ENCODE assay signal across 20 cellular contexts in the genomic region with DNA sequence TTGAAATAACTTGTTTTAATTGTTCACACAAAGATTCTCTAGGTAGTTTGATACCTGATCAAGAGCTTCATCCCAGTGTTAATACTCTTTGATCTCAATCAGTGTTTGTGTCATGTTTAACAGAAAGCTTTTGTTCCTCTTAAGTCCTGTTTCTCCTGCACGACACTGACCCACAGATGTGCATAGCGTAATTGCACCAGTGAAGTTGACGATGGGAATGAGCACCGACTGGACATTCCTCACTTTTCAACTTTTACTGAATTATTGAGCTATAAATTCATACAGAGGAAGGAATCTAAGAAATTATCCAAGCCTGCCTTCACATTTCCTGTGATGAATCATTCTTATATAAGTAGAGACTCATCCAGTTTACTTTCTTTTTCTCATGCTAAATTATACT.
DNase-seq lines count a peak whose midpoint lies in the region; ATAC-seq and TF ChIP-seq lines count a peak whose summit lies in the region.
"Had no signal": no experiment of that assay in that cellular context is flagged by ENCODE, and none has a peak within 500 bp of the region (broad histone marks: within the 10 kb centered on the region; RNA-seq: fewer than 3 reads in every experiment).

No MANE protein-coding gene starts in this region.

- intact Hi-C loops in IMR-90 (cut with micrococcal nuclease) = no loop called here

- no peak overlapping the region for H2AK9ac ChIP-seq in IMR-90 (replicated peaks; ENCODE audit: low read depth, low read length, poor library complexity)

- no peak overlapping the region for H3K18ac ChIP-seq in IMR-90 (ENCODE audit: low read depth, low read length)

- no peak overlapping the region for H2BK5ac ChIP-seq in IMR-90 (ENCODE audit: low read depth, low read length, poor library complexity, severe bottlenecking)

- H3K79me1 ChIP-seq in IMR-90 (ENCODE audit: low read depth in 1 of 2, low read length in 2 of 2) = no peaks in the 10 kb centered on the region

- no peak overlapping the region for H2BK15ac ChIP-seq in IMR-90 (ENCODE audit: low read depth, low read length)

- peaks cover 39% of the 10 kb centered on the region for H3K4me1 ChIP-seq in BLaER1
- no peaks in the 10 kb centered on the region for H3K4me1 ChIP-seq in IMR-90 (ENCODE audit: control insufficient read depth, insufficient read depth, low read length)

- no CpG with 5 or more reads among the region's 4 CpGs for WGBS in IMR-90 (ENCODE audit: extremely low coverage in 2 of 2, insufficient read length in 1 of 2), 2 experiments

- H3K23ac ChIP-seq in IMR-90 (ENCODE audit: low read depth, low read length) = no peak overlapping the region

- H3K9me1 ChIP-seq in IMR-90 (ENCODE audit: insufficient read depth, low read length) = no peaks in the 10 kb centered on the region

- dilution Hi-C loops in IMR-90 (cut with HindIII; ENCODE audit: low sequenced_read_pairs, unreplicated experiment) = no loop called here

- CTCF ChIA-PET in IMR-90 (lab: Yijun Ruan, JAX) = no interaction called here

- H3K9me3 ChIP-seq in BLaER1 (peaks cover 12% of the 10 kb centered on the region), IMR-90 (ENCODE audit: control insufficient read depth, insufficient read depth, low read length) (no peaks in the 10 kb centered on the region)

- ATAC-seq in IMR-90 (ENCODE audit: low read depth) (no peak), HG02642 (IDR thresholded peaks at IDR 0.05; ENCODE audit: poor library complexity, unreplicated experiment) (no peak)
- ATAC-seq: Right ventricle myocardium inferior had no signal

- H3K56ac ChIP-seq in IMR-90 (ENCODE audit: extremely low read depth, insufficient read depth, low read length) = no peak overlapping the region

- H4K8ac ChIP-seq in IMR-90 (ENCODE audit: low read depth in 2 of 2, low read length in 2 of 2) = no peak overlapping the region

- DNase-seq in IMR-90 = peak; percentile 3
- DNase-seq in astrocyte of the spinal cord (ENCODE audit: low read depth, low spot score) = peak; percentile 5
- peak; percentile 8 for DNase-seq in pons (ENCODE audit: low spot score)
- no peak for DNase-seq in NK-92 (lab: John Stamatoyannopoulos, UW; ENCODE audit: unreplicated experiment)
- no peak for DNase-seq in erythroblast (lab: John Stamatoyannopoulos, UW)
- DNase-seq: Calu3; CD4-positive, alpha-beta memory T cell; DMS79 treated with DMSO at 0.1 percent for 48 hours; GF-D8; H7; KG1; NCI-H1092; NCI-H146; NCI-H2081; NCI-H510A; NCI-H82; T-helper 1 cell had no signal

- TF ChIP-seq CTCF in IMR-90 (conservative IDR thresholded peaks at IDR 0.05; ENCODE audit: low read depth, low read length) (no peak), astrocyte of the spinal cord (IDR thresholded peaks at IDR 0.05; ENCODE audit: low read depth, low read length) (no peak)

- H3K4me2 ChIP-seq in BLaER1 (peak overlapping the region; percentile 14; the same call in 1 of the 2 replicates), IMR-90 (ENCODE audit: low read depth, low read length) (peak overlapping the region; percentile 55; the same call in 1 of the 2 replicates)

- H3K27me3 ChIP-seq in BLaER1 (no peaks in the 10 kb centered on the region), IMR-90 (ENCODE audit: control insufficient read depth, insufficient read depth, low read length) (no peaks in the 10 kb centered on the region)

- no peak overlapping the region for H3K27ac ChIP-seq in BLaER1
- no peak overlapping the region for H3K27ac ChIP-seq in IMR-90 (ENCODE audit: insufficient read depth, low read length)

- no TSS peak for BruUV-seq in IMR-90 (replicated peaks; lab: Mats Ljungman, UMichigan)

- no peak overlapping the region for H2AK5ac ChIP-seq in IMR-90 (ENCODE audit: low read depth, low read length)

- no peak overlapping the region for H3K4me3 ChIP-seq in BLaER1
- no peak overlapping the region for H3K4me3 ChIP-seq in IMR-90 (ENCODE audit: insufficient read depth, low read depth, low read length)
- no peak overlapping the region for H3K4me3 ChIP-seq in astrocyte of the spinal cord (ENCODE audit: low read depth, low read length)

- no peak overlapping the region for H2BK20ac ChIP-seq in IMR-90 (ENCODE audit: low read depth, low read length)

- no peak overlapping the region for H2BK120ac ChIP-seq in IMR-90 (ENCODE audit: low read depth, low read length)

- H4K91ac ChIP-seq in IMR-90 (ENCODE audit: insufficient read depth, low read depth, low read length) = no peak overlapping the region

- H3K14ac ChIP-seq in IMR-90 (replicated peaks; ENCODE audit: low read depth, low read length) = no peak overlapping the region

- H3K4ac ChIP-seq in IMR-90 (ENCODE audit: low read depth, low read length) = no peak overlapping the region

- TF ChIP-seq POLR2A in IMR-90 (IDR thresholded peaks at IDR 0.05; ENCODE audit: low read depth, low read length) (no peak), erythroblast (IDR thresholded peaks at IDR 0.05; ENCODE audit: low read length) (no peak)

- POLR2A ChIA-PET in IMR-90 (lab: Charles Lee; ENCODE audit: unreplicated experiment) = no interaction called here

- in situ Hi-C loops in IMR-90 (cut with MboI; ENCODE audit: low sequenced_read_pairs) = no loop called here
- in situ Hi-C loops in astrocyte of the spinal cord (cut with HindIII; ENCODE audit: low sequenced_read_pairs) = no loop called here

- H4K20me1 ChIP-seq in BLaER1 (no peaks in the 10 kb centered on the region), IMR-90 (ENCODE audit: insufficient read depth, low read length) (no peaks in the 10 kb centered on the region)

- H3K36me3 ChIP-seq in BLaER1 (no peaks in the 10 kb centered on the region), IMR-90 (ENCODE audit: control insufficient read depth, insufficient read depth, low read length) (no peaks in the 10 kb centered on the region)

- H3K9ac ChIP-seq in BLaER1 = no peak overlapping the region
- no peak overlapping the region for H3K9ac ChIP-seq in IMR-90 (ENCODE audit: low read depth, low read length)

- no peak for TF ChIP-seq RAD21 in IMR-90 (IDR thresholded peaks at IDR 0.05; ENCODE audit: low read length)

- H4K5ac ChIP-seq in IMR-90 (ENCODE audit: low read depth, low read length) = no peak overlapping the region

- no peak overlapping the region for H2AFZ ChIP-seq in IMR-90 (replicated peaks; ENCODE audit: low read length, poor library complexity)

TF ChIP-seq in IMR-90, 13 proteins besides CTCF, POLR2A, EP300 and RAD21:
- TF ChIP-seq RCOR1 (IDR thresholded peaks at IDR 0.05; ENCODE audit: insufficient replicate concordance, low read length) (no peak), SMC3 (IDR thresholded peaks at IDR 0.05; ENCODE audit: low read depth, low read length) (no peak), NFE2L2 (IDR thresholded peaks at IDR 0.05; ENCODE audit: low read depth, low read length) (no peak), RFX5 (IDR thresholded peaks at IDR 0.05; ENCODE audit: low read depth, low read length) (no peak), MAZ (IDR thresholded peaks at IDR 0.05; ENCODE audit: borderline replicate concordance, low read depth, low read length) (no peak), MXI1 (IDR thresholded peaks at IDR 0.05; ENCODE audit: borderline replicate concordance, low read depth, low read length) (no peak), CHD1 (IDR thresholded peaks at IDR 0.05; ENCODE audit: low read depth, low read length) (no peak), CEBPB (IDR thresholded peaks at IDR 0.05; ENCODE audit: low read depth, low read length) (no peak), FOS (IDR thresholded peaks at IDR 0.05; ENCODE audit: low read depth, low read length) (no peak), MAFK (IDR thresholded peaks at IDR 0.05; ENCODE audit: low read depth, low read length) (no peak), BHLHE40 (IDR thresholded peaks at IDR 0.05; ENCODE audit: low read depth, low read length) (no peak)
- TF ChIP-seq, protein P1, sequence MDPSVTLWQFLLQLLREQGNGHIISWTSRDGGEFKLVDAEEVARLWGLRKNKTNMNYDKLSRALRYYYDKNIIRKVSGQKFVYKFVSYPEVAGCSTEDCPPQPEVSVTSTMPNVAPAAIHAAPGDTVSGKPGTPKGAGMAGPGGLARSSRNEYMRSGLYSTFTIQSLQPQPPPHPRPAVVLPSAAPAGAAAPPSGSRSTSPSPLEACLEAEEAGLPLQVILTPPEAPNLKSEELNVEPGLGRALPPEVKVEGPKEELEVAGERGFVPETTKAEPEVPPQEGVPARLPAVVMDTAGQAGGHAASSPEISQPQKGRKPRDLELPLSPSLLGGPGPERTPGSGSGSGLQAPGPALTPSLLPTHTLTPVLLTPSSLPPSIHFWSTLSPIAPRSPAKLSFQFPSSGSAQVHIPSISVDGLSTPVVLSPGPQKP (IDR thresholded peaks at IDR 0.05; ENCODE audit: borderline replicate concordance, low read depth, low read length) = no peak
- TF ChIP-seq, protein P2, sequence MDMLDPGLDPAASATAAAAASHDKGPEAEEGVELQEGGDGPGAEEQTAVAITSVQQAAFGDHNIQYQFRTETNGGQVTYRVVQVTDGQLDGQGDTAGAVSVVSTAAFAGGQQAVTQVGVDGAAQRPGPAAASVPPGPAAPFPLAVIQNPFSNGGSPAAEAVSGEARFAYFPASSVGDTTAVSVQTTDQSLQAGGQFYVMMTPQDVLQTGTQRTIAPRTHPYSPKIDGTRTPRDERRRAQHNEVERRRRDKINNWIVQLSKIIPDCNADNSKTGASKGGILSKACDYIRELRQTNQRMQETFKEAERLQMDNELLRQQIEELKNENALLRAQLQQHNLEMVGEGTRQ (IDR thresholded peaks at IDR 0.05; ENCODE audit: low read depth, low read length) = no peak

Comparison
In these comparisons a context has a peak if more than half of its experiments do, and no peak if none do; other contexts are left out.
1. DNase-seq: peak in IMR-90 (single experiment), astrocyte of the spinal cord (single experiment) and pons (single experiment); none in NK-92 (single experiment) and erythroblast (0 of 2).